Comparison of ENCODE assay signal across 21 cellular contexts in genomic region chr6:135594000-135594399, GRCh38.
"Had no signal": no experiment of that assay in that cellular context is flagged by ENCODE, and none has a peak within 500 bp of the region (broad histone marks: within the 10 kb centered on the region; RNA-seq: fewer than 3 reads in every experiment).

No MANE protein-coding gene starts in this region.

- H3K9me3 ChIP-seq: colonic mucosa, gastrocnemius medialis, lower lobe of right lung, mucosa of descending colon had no signal

- H3K27ac ChIP-seq: colonic mucosa, esophagus muscularis mucosa, foreskin keratinocyte, gastrocnemius medialis, heart right ventricle, left lung, lower lobe of right lung had no signal

- H3K27me3 ChIP-seq: colonic mucosa, esophagus muscularis mucosa, foreskin keratinocyte, gastrocnemius medialis, heart right ventricle, left lung had no signal

- H3K4me3 ChIP-seq: colonic mucosa, esophagus muscularis mucosa, gastrocnemius medialis, heart right ventricle, left lung, lower lobe of right lung, mucosa of descending colon had no signal

- ATAC-seq: effector memory CD8-positive, alpha-beta T cell; foreskin keratinocyte; gastrocnemius medialis; heart right ventricle; left cardiac atrium; left lung; left ventricle myocardium superior; lower lobe of right lung; mucosa of descending colon had no signal

- DNase-seq: colonic mucosa; cortex of kidney; effector CD8-positive, alpha-beta T cell; effector memory CD8-positive, alpha-beta T cell; endodermal cell; foreskin keratinocyte; gastrocnemius medialis; glutamatergic neuron; heart right ventricle; hippocampal formation; left cardiac atrium; left lung; left ventricle myocardium superior; lower lobe of right lung; mesenchymal stem cell; mucosa of descending colon; naive B cell had no signal

- H3K4me1 ChIP-seq: colonic mucosa, esophagus muscularis mucosa, foreskin keratinocyte, gastrocnemius medialis, heart right ventricle, left lung, lower lobe of right lung had no signal

- H3K36me3 ChIP-seq: colonic mucosa, esophagus muscularis mucosa, gastrocnemius medialis, heart right ventricle, left lung, lower lobe of right lung had no signal

- FAIRE-seq: endothelial cell of umbilical vein, islet of Langerhans, keratinocyte had no signal
